ENCODE assay signal across 8 cellular contexts in the genomic region with DNA sequence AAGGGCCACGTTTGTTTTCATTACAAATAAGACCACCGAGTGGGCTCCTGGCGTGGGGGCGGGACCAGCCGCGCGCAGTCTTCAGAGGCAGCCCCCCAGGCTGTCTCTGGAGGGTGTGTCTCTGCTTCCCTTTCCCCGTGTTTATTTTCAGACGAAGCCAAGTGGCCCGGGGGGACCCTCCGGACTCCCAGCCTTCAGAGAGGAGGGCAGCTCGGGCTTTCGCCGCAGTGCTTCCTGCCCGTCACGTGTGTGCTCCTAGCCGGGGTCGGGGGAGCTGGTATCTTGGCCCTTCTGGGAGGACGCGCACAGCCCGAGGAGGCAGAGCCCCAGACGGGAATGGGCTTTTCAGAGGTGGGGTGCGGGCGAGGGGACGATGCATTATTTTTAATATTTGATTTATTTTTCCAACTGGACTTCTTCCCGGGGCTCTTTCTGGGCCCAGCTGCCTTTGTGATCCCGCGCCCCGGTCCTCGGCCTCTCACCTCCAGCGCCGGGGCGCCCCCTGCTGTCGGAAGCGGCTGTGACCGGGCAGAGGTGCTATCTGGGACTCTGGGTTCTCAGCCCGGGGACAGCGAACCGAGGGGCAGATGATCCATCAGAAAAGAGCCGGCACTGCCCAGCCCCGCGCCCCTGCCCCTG.
A peak's percentile ranks its signal among the peaks of the same experiment; 100 is the strongest.
DNase-seq lines count a peak whose midpoint lies in the region; ATAC-seq and TF ChIP-seq lines count a peak whose summit lies in the region.

No MANE protein-coding gene starts in this region.

- H3K27me3 Mint-ChIP-seq in MCF 10A (ENCODE audit: insufficient read depth, unreplicated experiment) (no peaks in the 10 kb centered on the region), immature natural killer cell (ENCODE audit: low read depth in 3 of 3) (peaks cover 0 to 8% (median 8%) of the 10 kb centered on the region in 3 donors)

- H3K4me3 Mint-ChIP-seq in MCF 10A (ENCODE audit: unreplicated experiment): peak overlapping the region; percentile 32
- H3K4me3 Mint-ChIP-seq in immature natural killer cell: peak overlapping the region; percentile 44 to 65 (median 63)

- peak overlapping the region; percentile 54; the same call in 1 of the 2 replicates for H3K27ac ChIP-seq in VCaP

- intact Hi-C loops in MCF 10A (cut with micrococcal nuclease): loop anchor here (1.0 to 5.0 kb wide), 6 partner anchors 160 to 815 kb away; partner anchors contain the start of gene TCF12

- H3K36me3 Mint-ChIP-seq in MCF 10A (ENCODE audit: insufficient read depth, unreplicated experiment): no peaks in the 10 kb centered on the region
- H3K36me3 Mint-ChIP-seq in immature natural killer cell: no peaks in the 10 kb centered on the region

- POLR2A ChIA-PET in MCF 10A (lab: Yijun Ruan, JAX): interaction anchor here (1.2 kb wide), 1 partner anchor 321 kb away, joined by 4 read pairs; no protein-coding TSS in a partner anchor

- CTCF ChIA-PET in MCF 10A (lab: Yijun Ruan, JAX): interaction anchor here (0.6 to 6.0 kb wide), 29 partner anchors 9 to 817 kb away, joined by 3 to 55 read pairs (median 4); no protein-coding TSS in a partner anchor

- TF ChIP-seq CTCF in VCaP (conservative IDR thresholded peaks at IDR 0.05) (peak; percentile 92), MCF 10A (IDR thresholded peaks at IDR 0.05; ENCODE audit: unreplicated experiment) (peak; percentile 77)

- no TSS peak for BruUV-seq in MCF 10A (replicated peaks; lab: Mats Ljungman, UMichigan)

- H3K9me3 Mint-ChIP-seq in MCF 10A (ENCODE audit: unreplicated experiment) (no peaks in the 10 kb centered on the region), immature natural killer cell (no peaks in the 10 kb centered on the region)

- DNase-seq in GM04504 (ENCODE audit: low read depth): peak; percentile 41
- DNase-seq in NCI-H1694 treated with DMSO at 0.1 percent for 48 hours (lab: John Stamatoyannopoulos, UW): peak; percentile 40
- peak; percentile 74 for DNase-seq in MCF 10A (ENCODE audit: unreplicated experiment)
- peak; percentile 66 to 73 (median 72) for DNase-seq in immature natural killer cell
- peak; percentile 77 for DNase-seq in smooth muscle cell of the brain vasculature (ENCODE audit: low read depth, low spot score)

- ATAC-seq in HG02678 (IDR thresholded peaks at IDR 0.05; ENCODE audit: unreplicated experiment) (peak; percentile 72), GM18861 (IDR thresholded peaks at IDR 0.05; ENCODE audit: unreplicated experiment) (no peak)

- H3K27ac Mint-ChIP-seq in MCF 10A (ENCODE audit: low read depth, unreplicated experiment) (no peak overlapping the region), immature natural killer cell (no peak overlapping the region)

- no peaks in the 10 kb centered on the region for H3K4me1 Mint-ChIP-seq in MCF 10A (ENCODE audit: insufficient read depth, unreplicated experiment)
- peaks cover 3 to 6% of the 10 kb centered on the region in 2 donors for H3K4me1 Mint-ChIP-seq in immature natural killer cell
